1 cellular context compared by ENCODE assay signal in genomic region chr22:31604137-31604705, GRCh38.
TF ChIP-seq lines count a peak whose summit lies in the region.

No MANE protein-coding gene starts in this region.

TF ChIP-seq in HepG2, 621 proteins besides CTCF, POLR2A, EP300 and RAD21 (continued from another document):
- TF ChIP-seq ZBTB39 (CRISPR knock-in tag; IDR thresholded peaks at IDR 0.05) (no peak), ZBTB43 (CRISPR knock-in tag; conservative IDR thresholded peaks at IDR 0.05) (no peak), FOXJ3 (CRISPR knock-in tag; IDR thresholded peaks at IDR 0.05; ENCODE audit: borderline replicate concordance) (no peak)
